9 cellular contexts compared by ENCODE assay signal in the genomic region with DNA sequence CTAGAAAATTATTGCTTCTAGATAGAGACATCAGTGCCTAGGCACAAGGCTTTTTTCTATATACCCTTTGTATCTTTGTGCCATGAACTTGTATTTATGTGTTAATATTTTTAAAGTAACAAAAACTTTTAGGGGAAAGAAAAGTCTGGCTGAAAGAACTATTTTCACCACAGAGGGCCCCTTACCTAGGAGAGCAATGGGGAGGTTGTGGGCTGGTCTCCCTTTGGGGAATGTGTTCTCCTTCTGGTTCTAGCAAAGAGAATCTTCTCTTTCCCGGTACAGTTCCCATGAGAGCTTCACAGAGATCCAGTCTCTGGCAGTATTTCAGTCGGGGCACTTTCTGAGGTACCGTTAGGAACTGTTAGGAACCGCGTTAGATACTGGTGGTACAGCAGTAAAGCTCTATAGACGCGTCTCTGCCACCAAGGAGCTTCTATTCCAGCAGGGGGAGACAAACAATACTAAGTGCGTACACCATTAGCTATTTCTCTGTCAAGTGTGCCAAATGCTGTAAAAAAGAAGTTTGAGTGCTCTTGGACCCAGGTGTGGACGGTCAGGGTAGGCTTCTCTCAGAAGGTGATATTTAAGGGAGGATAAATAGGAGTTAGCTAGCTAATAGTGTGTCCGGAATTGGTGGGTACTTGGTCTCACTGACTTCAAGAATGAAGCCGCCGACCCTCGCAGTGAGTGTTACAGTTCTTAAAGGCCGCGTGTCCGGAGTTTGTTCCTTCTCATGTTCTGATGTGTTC. TPM values are rescaled to one million over a fixed set of nuclear protein-coding genes. Genes with fewer than 3 reads are reported as not detected.
DNase-seq lines count a peak whose midpoint lies in the region; ATAC-seq, FAIRE-seq and TF ChIP-seq lines count a peak whose summit lies in the region.
"Had no signal": no experiment of that assay in that cellular context is flagged by ENCODE, and none has a peak within 500 bp of the region (broad histone marks: within the 10 kb centered on the region; RNA-seq: fewer than 3 reads in every experiment).

No MANE protein-coding gene starts in this region.

- H3K4me1 Mint-ChIP-seq in CD4-positive, alpha-beta T cell (ENCODE audit: low read depth) = peaks cover 6% of the 10 kb centered on the region
- peaks cover 6% of the 10 kb centered on the region for H3K4me1 Mint-ChIP-seq in activated CD8-positive, alpha-beta T cell treated with anti-CD3 and anti-CD28 coated beads, Interleukin-2, amount 10 ng/mL, durations not matched to agents 7 days and 5 days (ENCODE audit: low read depth)
- peaks cover 3 to 11% (median 7%) of the 10 kb centered on the region in 4 donors for H3K4me1 Mint-ChIP-seq in naive thymus-derived CD8-positive, alpha-beta T cell

- CTCF ChIA-PET in CD4-positive, alpha-beta T cell (lab: Charles Lee) = interaction anchor here (0.7 to 2.7 kb wide), 8 partner anchors 9 to 62 kb away, joined by 3 to 28 read pairs (median 4); partner anchors contain the start of gene CCNDBP1
- CTCF ChIA-PET in activated CD8-positive, alpha-beta T cell treated with anti-CD3 and anti-CD28 coated beads, Interleukin-2, amount 10 ng/mL, durations not matched to agents 7 days and 5 days (lab: Charles Lee) = interaction anchor here (0.6 to 13.2 kb wide), 45 partner anchors 11 to 579 kb away, joined by 3 to 274 read pairs (median 5); partner anchors contain the start of genes CCNDBP1, LCMT2, TGM5 and TUBGCP4

- peaks cover 13% of the 10 kb centered on the region for H3K27me3 Mint-ChIP-seq in CD4-positive, alpha-beta T cell
- peaks cover 20% of the 10 kb centered on the region for H3K27me3 Mint-ChIP-seq in activated CD8-positive, alpha-beta T cell treated with anti-CD3 and anti-CD28 coated beads, Interleukin-2, amount 10 ng/mL, durations not matched to agents 7 days and 5 days (ENCODE audit: low read depth)
- peaks cover 3 to 35% (median 9%) of the 10 kb centered on the region in 5 donors for H3K27me3 Mint-ChIP-seq in naive thymus-derived CD8-positive, alpha-beta T cell

- H3K27me3 ChIP-seq in CD4-positive, alpha-beta T cell (ENCODE audit: control insufficient read depth, insufficient read depth, low read length) = no peaks in the 10 kb centered on the region

- no peaks in the 10 kb centered on the region for H3K9me3 Mint-ChIP-seq in CD4-positive, alpha-beta T cell
- H3K9me3 Mint-ChIP-seq in activated CD8-positive, alpha-beta T cell treated with anti-CD3 and anti-CD28 coated beads, Interleukin-2, amount 10 ng/mL, durations not matched to agents 7 days and 5 days (ENCODE audit: insufficient read depth) = no peaks in the 10 kb centered on the region
- H3K9me3 Mint-ChIP-seq in naive thymus-derived CD8-positive, alpha-beta T cell = no peaks in the 10 kb centered on the region

- peak; percentile 77 for TF ChIP-seq CTCF in CD4-positive, alpha-beta T cell (IDR thresholded peaks at IDR 0.05)

- intact Hi-C loops in CD4-positive, alpha-beta T cell (cut with DNase I, micrococcal nuclease) = loop anchor here (1.0 kb wide), 1 partner anchor 60 kb away; no protein-coding TSS in a partner anchor

- ATAC-seq in CD4-positive, alpha-beta T cell (ENCODE audit: poor library complexity) = peak; percentile 79
- peak; percentile 99 for ATAC-seq in activated CD8-positive, alpha-beta T cell treated with anti-CD3 and anti-CD28 coated beads, Interleukin-2, amount 10 ng/mL, durations not matched to agents 7 days and 5 days
- ATAC-seq in naive thymus-derived CD8-positive, alpha-beta T cell = peak; percentile 95 to 98
- ATAC-seq in GM21381 (IDR thresholded peaks at IDR 0.05; ENCODE audit: unreplicated experiment) = no peak

- DNase-seq in CD4-positive, alpha-beta T cell = peak in 8 of 10 experiments; percentile 5 to 29 (median 18)
- DNase-seq in H54 (ENCODE audit: insufficient read length, low spot score) = peak; percentile 66
- DNase-seq in NCI-H526 treated with DMSO at 0.1 percent for 48 hours (lab: John Stamatoyannopoulos, UW) = peak; percentile 29
- peak; percentile 78 for DNase-seq in activated CD8-positive, alpha-beta T cell treated with anti-CD3 and anti-CD28 coated beads, Interleukin-2, amount 10 ng/mL, durations not matched to agents 7 days and 5 days
- peak; percentile 46 for DNase-seq in fibroblast of gingiva (ENCODE audit: low read depth)
- peak in 9 of 10 donors; percentile 11 to 73 (median 52) for DNase-seq in naive thymus-derived CD8-positive, alpha-beta T cell
- peak; percentile 67 for DNase-seq in urothelium cell line (ENCODE audit: low spot score)

- H3K9me3 ChIP-seq in CD4-positive, alpha-beta T cell (ENCODE audit: control insufficient read depth, low read length) = no peaks in the 10 kb centered on the region

- H3K27ac ChIP-seq in CD4-positive, alpha-beta T cell (ENCODE audit: low read depth, low read length) = no peak overlapping the region
- H3K27ac ChIP-seq: skin epidermis had no signal

- POLR2A ChIA-PET in CD4-positive, alpha-beta T cell (lab: Charles Lee) = interaction anchor here (0.6 to 1.3 kb wide), 2 partner anchors 60 to 202 kb away, joined by 3 read pairs; no protein-coding TSS in a partner anchor
- POLR2A ChIA-PET in activated CD8-positive, alpha-beta T cell treated with anti-CD3 and anti-CD28 coated beads, Interleukin-2, amount 10 ng/mL, durations not matched to agents 7 days and 5 days (lab: Charles Lee) = interaction anchor here (0.6 to 1.6 kb wide), 3 partner anchors 21 to 61 kb away, joined by 3 to 13 read pairs (median 3); no protein-coding TSS in a partner anchor
- POLR2A ChIA-PET in naive thymus-derived CD8-positive, alpha-beta T cell (lab: Charles Lee) = interaction anchor here (0.8 to 0.9 kb wide), 2 partner anchors 40 to 61 kb away, joined by 3 to 5 read pairs; no protein-coding TSS in a partner anchor

- H3K4me3 Mint-ChIP-seq in CD4-positive, alpha-beta T cell = no peak overlapping the region
- no peak overlapping the region for H3K4me3 Mint-ChIP-seq in activated CD8-positive, alpha-beta T cell treated with anti-CD3 and anti-CD28 coated beads, Interleukin-2, amount 10 ng/mL, durations not matched to agents 7 days and 5 days
- H3K4me3 Mint-ChIP-seq in naive thymus-derived CD8-positive, alpha-beta T cell = peak overlapping the region; percentile 41 to 76 (median 67)

- no peak overlapping the region for H3K27ac Mint-ChIP-seq in CD4-positive, alpha-beta T cell
- H3K27ac Mint-ChIP-seq in activated CD8-positive, alpha-beta T cell treated with anti-CD3 and anti-CD28 coated beads, Interleukin-2, amount 10 ng/mL, durations not matched to agents 7 days and 5 days = no peak overlapping the region
- H3K27ac Mint-ChIP-seq in naive thymus-derived CD8-positive, alpha-beta T cell = peak overlapping the region in 1 of 10 donors; percentile 53

- TF ChIP-seq POLR2A in H54 (IDR thresholded peaks at IDR 0.05; ENCODE audit: low read depth, low read length) = no peak

- H3K36me3 Mint-ChIP-seq in CD4-positive, alpha-beta T cell (ENCODE audit: low read depth) = no peaks in the 10 kb centered on the region
- H3K36me3 Mint-ChIP-seq in activated CD8-positive, alpha-beta T cell treated with anti-CD3 and anti-CD28 coated beads, Interleukin-2, amount 10 ng/mL, durations not matched to agents 7 days and 5 days (ENCODE audit: low read depth) = no peaks in the 10 kb centered on the region
- H3K36me3 Mint-ChIP-seq in naive thymus-derived CD8-positive, alpha-beta T cell = no peaks in the 10 kb centered on the region

- FAIRE-seq in H54 (lab: Jason Lieb, UNC) (peak; percentile 95), urothelium cell line (lab: Jason Lieb, UNC) (no peak)

RNA-seq across cellular contexts. Expression of gene EPB42, which starts 4.6 kb away (rescaled TPM):
- total RNA-seq in CD4-positive, alpha-beta T cell = not detected
- total RNA-seq in activated CD8-positive, alpha-beta T cell treated with anti-CD3 and anti-CD28 coated beads, Interleukin-2, amount 10 ng/mL, durations not matched to agents 7 days and 5 days = not detected
- total RNA-seq in naive thymus-derived CD8-positive, alpha-beta T cell = not detected
- polyA plus RNA-seq in naive thymus-derived CD8-positive, alpha-beta T cell = not detected

RNA-seq across cellular contexts. Expression of gene CCNDBP1, which starts 40.2 kb away (rescaled TPM):
- total RNA-seq in CD4-positive, alpha-beta T cell = 100 to 1,000 TPM in 1 of 2 experiments, 10 to 100 TPM in 1; 92.3 to 103 TPM
- 10 to 100 TPM; 58.0 to 63.2 TPM for total RNA-seq in activated CD8-positive, alpha-beta T cell treated with anti-CD3 and anti-CD28 coated beads, Interleukin-2, amount 10 ng/mL, durations not matched to agents 7 days and 5 days
- total RNA-seq in naive thymus-derived CD8-positive, alpha-beta T cell = 100 to 1,000 TPM; 132 to 143 TPM
- 100 to 1,000 TPM; 146 to 151 (median 147) TPM for polyA plus RNA-seq in naive thymus-derived CD8-positive, alpha-beta T cell

RNA-seq across cellular contexts. Expression of gene TGM5, which starts 41.4 kb away (rescaled TPM):
- not detected for total RNA-seq in CD4-positive, alpha-beta T cell
- total RNA-seq in activated CD8-positive, alpha-beta T cell treated with anti-CD3 and anti-CD28 coated beads, Interleukin-2, amount 10 ng/mL, durations not matched to agents 7 days and 5 days = under 1 TPM; 0.31 to 0.37 TPM
- not detected for total RNA-seq in naive thymus-derived CD8-positive, alpha-beta T cell
- polyA plus RNA-seq in naive thymus-derived CD8-positive, alpha-beta T cell = not detected

Comparison
In these comparisons a context has a peak if more than half of its experiments do, and no peak if none do; other contexts are left out.
1. DNase-seq: peak in every context shown above with its lines; median percentile 78 in activated CD8-positive, alpha-beta T cell treated with anti-CD3 and anti-CD28 coated beads, Interleukin-2, amount 10 ng/mL, durations not matched to agents 7 days and 5 days; 67 in urothelium cell line; 66 in H54; 52 in naive thymus-derived CD8-positive, alpha-beta T cell; 46 in fibroblast of gingiva; 29 in NCI-H526 treated with DMSO at 0.1 percent for 48 hours; 18 in CD4-positive, alpha-beta T cell.
2. H3K4me3 Mint-ChIP-seq: peak in naive thymus-derived CD8-positive, alpha-beta T cell (10 of 10); none in CD4-positive, alpha-beta T cell (single experiment) and activated CD8-positive, alpha-beta T cell treated with anti-CD3 and anti-CD28 coated beads, Interleukin-2, amount 10 ng/mL, durations not matched to agents 7 days and 5 days (single experiment).